In the genomic region with DNA sequence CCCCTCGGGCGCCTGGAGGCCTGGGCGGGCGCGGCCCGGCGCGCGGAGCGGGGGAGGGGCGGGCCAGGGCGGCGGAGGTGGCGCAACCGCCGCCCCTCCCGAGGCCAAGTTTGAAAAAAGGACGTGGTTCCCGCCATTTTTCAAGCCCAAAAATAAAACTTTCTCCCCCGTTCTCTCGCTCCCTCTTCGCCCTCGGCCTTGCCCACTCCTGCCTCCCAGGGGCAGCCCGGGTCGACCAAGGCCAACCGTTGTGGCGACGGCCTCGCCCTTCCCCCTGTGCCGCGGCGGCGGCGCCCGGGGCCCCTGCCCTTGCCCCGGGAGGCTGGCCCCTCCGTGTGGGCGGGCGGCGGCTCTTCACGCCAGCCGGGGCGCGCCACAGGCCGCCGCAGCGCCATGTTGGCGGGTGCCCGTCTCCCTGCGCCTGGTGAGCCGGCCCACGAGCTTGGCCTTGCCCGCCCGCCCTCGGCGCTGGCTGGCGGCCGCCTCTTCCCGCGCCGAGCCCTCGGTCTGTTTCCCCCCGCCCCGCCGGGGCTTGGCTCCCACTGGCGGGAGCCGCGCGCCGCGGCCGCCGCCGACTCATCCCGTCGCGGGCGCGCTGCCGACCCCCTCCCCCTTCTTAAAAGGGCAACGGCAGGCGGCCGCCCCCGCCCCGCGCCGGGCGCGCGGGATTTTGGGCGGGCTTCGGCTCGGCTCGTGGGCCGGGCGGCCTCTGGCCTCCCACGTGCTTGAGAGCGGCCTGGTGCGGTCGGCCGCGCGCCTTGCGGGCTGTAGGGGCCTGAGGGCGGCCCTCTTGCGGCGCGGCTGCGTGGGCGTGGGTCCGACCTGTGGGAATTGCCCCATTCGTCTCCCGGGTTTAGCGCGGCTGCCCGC, we compare ENCODE assay signal across 8 cellular contexts. TPM values are rescaled to one million over a fixed set of nuclear protein-coding genes. Genes with fewer than 3 reads are reported as not detected.
DNase-seq lines count a peak whose midpoint lies in the region; ATAC-seq and TF ChIP-seq lines count a peak whose summit lies in the region.

No MANE protein-coding gene starts in this region.

- TF ChIP-seq CTCF in colonic mucosa (IDR thresholded peaks at IDR 0.05), result no peak

- H3K9ac ChIP-seq in colonic mucosa (ENCODE audit: low read depth in 2 of 2, low read length in 2 of 2), result peak overlapping the region; percentile 61 to 97

- ATAC-seq in HG02852 (IDR thresholded peaks at IDR 0.05; ENCODE audit: unreplicated experiment) (peak; percentile 25), left colon (peak; percentile 47)

- no peaks in the 10 kb centered on the region for H3K9me3 ChIP-seq in colonic mucosa

- intact Hi-C loops in colonic mucosa (cut with DNase I) (no loop called here), left colon (cut with DNase I, micrococcal nuclease) (loop anchor here in 1 of 2 donors (10.0 kb wide), 1 partner anchor 60 kb away; a partner anchor contains a TSS)

- peak overlapping the region; percentile 82 for H3K4me3 ChIP-seq in colonic mucosa

- H3K36me3 ChIP-seq in colonic mucosa, result no peaks in the 10 kb centered on the region

- H3K27ac ChIP-seq in colonic mucosa, result peak overlapping the region; percentile 97

- peak; percentile 44 to 95 (median 88) for DNase-seq in NCI-H1417 (lab: John Stamatoyannopoulos, UW)
- DNase-seq in NCI-H1417 treated with DMSO at 0.1 percent for 48 hours (lab: John Stamatoyannopoulos, UW), result no peak
- peak; percentile 75 for DNase-seq in NCI-H2227 (lab: John Stamatoyannopoulos, UW; ENCODE audit: unreplicated experiment)
- DNase-seq in activated CD4-positive, alpha-beta T cell treated with anti-CD3 and anti-CD28 coated beads for 48 hours, result peak; percentile 89
- DNase-seq in colonic mucosa, result peak; percentile 74
- DNase-seq in left colon, result peak; percentile 67 to 85
- DNase-seq in stimulated activated CD4-positive, alpha-beta T cell treated with anti-CD3 and anti-CD28 coated beads, Interleukin-1b, Interleukin-23, amount 100 ng/mL, for 24 hours (ENCODE audit: low read depth in 4 of 4, low spot score in 1 of 4), result peak; percentile 55 to 79 (median 62)

- peaks cover 8% of the 10 kb centered on the region for H3K4me1 ChIP-seq in colonic mucosa

- no peaks in the 10 kb centered on the region for H3K27me3 ChIP-seq in colonic mucosa

RNA-seq across cellular contexts. Expression of a gene that starts 1.3 kb away (rescaled TPM):
- total RNA-seq in colonic mucosa (100 to 1,000 TPM; 133 to 183 TPM), left colon (100 to 1,000 TPM in 1 of 2 donors, 10 to 100 TPM in 1; 98.2 to 137 TPM)

RNA-seq across cellular contexts. Expression of a gene that starts 46.5 kb away (rescaled TPM):
- total RNA-seq in colonic mucosa (under 1 TPM in 1 of 2 donors, not detected in 1; 0.22 TPM), left colon (not detected)
